7 cellular contexts compared by ENCODE assay signal in genomic region chr17:42387221-42387657, GRCh38. TPM values are rescaled to one million over a fixed set of nuclear protein-coding genes. Genes with fewer than 3 reads are reported as not detected.
DNase-seq lines count a peak whose midpoint lies in the region; ATAC-seq, FAIRE-seq and TF ChIP-seq lines count a peak whose summit lies in the region.

No MANE protein-coding gene starts in this region.

- peaks cover 24% of the 10 kb centered on the region for H4K20me1 ChIP-seq in HepG2 (ENCODE audit: insufficient read depth, low read length)

- H3K4me3 ChIP-seq in HepG2 (replicated peaks in 1 of 3; ENCODE audit: insufficient read depth in 1 of 3, low read depth in 2 of 3, low read length in 3 of 3): peak overlapping the region; percentile 93 to 98 (median 96)
- peak overlapping the region; percentile 88 to 97 (median 90) for H3K4me3 ChIP-seq in transverse colon

- no peaks in the 10 kb centered on the region for H3K27me3 Mint-ChIP-seq in MCF 10A (ENCODE audit: insufficient read depth, unreplicated experiment)

- under 1% methylated on average over 7 of the region's 7 CpGs for WGBS in HepG2 (ENCODE audit: low lambda C conversion rate)
- 0 to 1% methylated on average over 7 of the region's 7 CpGs for WGBS in transverse colon (ENCODE audit: low coverage in 1 of 2), 2 donors

- FAIRE-seq in HepG2 (lab: Jason Lieb, UNC): peak; percentile 88

- H3K9me3 ChIP-seq in HepG2 (ENCODE audit: low read length): no peaks in the 10 kb centered on the region
- no peaks in the 10 kb centered on the region for H3K9me3 ChIP-seq in transverse colon

- CTCF ChIA-PET in MCF 10A (lab: Yijun Ruan, JAX) (interaction anchor here (0.7 kb wide), 1 partner anchor 25 kb away, joined by 3 read pairs; no protein-coding TSS in a partner anchor), HepG2 (lab: Yijun Ruan, JAX; ENCODE audit: low intra/inter-chr PET ratio, low total read pairs) (no interaction called here)

- in situ Hi-C loops in HepG2 (cut with HindIII; ENCODE audit: extremely low pct_ligation_motif_present, low pct_unique_long_range_greater_than_20kb): no loop called here
- in situ Hi-C loops in transverse colon (cut with MboI; ENCODE audit: low pct_ligation_motif_present in 1 of 4, low pct_unique_long_range_greater_than_20kb in 1 of 4, low sequenced_read_pairs in 3 of 4): no loop called here

- H3K4me1 Mint-ChIP-seq in MCF 10A (ENCODE audit: insufficient read depth, unreplicated experiment): peaks cover 19% of the 10 kb centered on the region

- H3K27me3 ChIP-seq in HepG2 (ENCODE audit: control insufficient read depth in 1 of 2, insufficient read depth in 2 of 2, low read length in 2 of 2) (no peaks in the 10 kb centered on the region; a peak in 1 of 5 replicates), transverse colon (no peaks in the 10 kb centered on the region)

- TF ChIP-seq CTCF in MCF 10A (IDR thresholded peaks at IDR 0.05; ENCODE audit: unreplicated experiment) (no peak), HepG2 (CRISPR knock-in tag; IDR thresholded peaks at IDR 0.05) (no peak), transverse colon (IDR thresholded peaks at IDR 0.05) (no peak)

- peak; percentile 48 for DNase-seq in H4 (ENCODE audit: low spot score)
- DNase-seq in NCI-H774 (lab: John Stamatoyannopoulos, UW): peak; percentile 34
- DNase-seq in MCF 10A (ENCODE audit: unreplicated experiment): peak; percentile 92
- DNase-seq in HepG2 (ENCODE audit: low spot score): peak; percentile 90
- DNase-seq in transverse colon: no peak
- no peak for DNase-seq in NCI-H146 treated with DMSO at 0.1 percent for 48 hours (lab: John Stamatoyannopoulos, UW; ENCODE audit: unreplicated experiment)

- H3K4me1 ChIP-seq in HepG2 (ENCODE audit: insufficient read depth, low read length) (peaks cover 69% of the 10 kb centered on the region), transverse colon (peaks cover 12 to 40% (median 19%) of the 10 kb centered on the region in 4 donors)

- BruUV-seq in MCF 10A (replicated peaks; lab: Mats Ljungman, UMichigan) (no TSS peak), HepG2 (replicated peaks; lab: Mats Ljungman, UMichigan) (no TSS peak)

- TF ChIP-seq EP300 in HepG2 (IDR thresholded peaks at IDR 0.05; ENCODE audit: low read depth in 2 of 2, low read length in 2 of 2) (peak in 1 of 2 experiments; percentile 41; a peak in 2 of 4 replicates), HepG2 (CRISPR knock-in tag; IDR thresholded peaks at IDR 0.05; ENCODE audit: borderline replicate concordance) (no peak), transverse colon (IDR thresholded peaks at IDR 0.05; ENCODE audit: low read depth) (no peak)

- H3K4me2 ChIP-seq in HepG2 (ENCODE audit: low read depth, low read length): peak overlapping the region; percentile 74

- TF ChIP-seq RAD21 in HepG2 (CRISPR knock-in tag; IDR thresholded peaks at IDR 0.05): no peak

- H3K27ac ChIP-seq in HepG2 (ENCODE audit: extremely low read length, insufficient read depth, low read length) (peak overlapping the region; percentile 78), transverse colon (peak overlapping the region; percentile 99 to 100 (median 100))

- peak overlapping the region; percentile 97 for H3K27ac Mint-ChIP-seq in MCF 10A (ENCODE audit: low read depth, unreplicated experiment)

- peak overlapping the region; percentile 90 for H3K4me3 Mint-ChIP-seq in MCF 10A (ENCODE audit: unreplicated experiment)

- intact Hi-C loops in MCF 10A (cut with micrococcal nuclease) (loop anchor here (5.0 kb wide), 2 partner anchors 35 to 65 kb away; partner anchors contain the start of gene CAVIN1), HepG2 (cut with micrococcal nuclease; ENCODE audit: unreplicated experiment) (no loop called here), transverse colon (cut with DNase I; ENCODE audit: low total_unique reads) (no loop called here)

- TF ChIP-seq POLR2A in HepG2 (IDR thresholded peaks at IDR 0.05; ENCODE audit: insufficient read depth in 1 of 2, low read depth in 2 of 2, low read length in 2 of 2) (0 out of 4 replicates have a peak, but pooled peaks of 1 of the 2 experiments have one; percentile 41), transverse colon (IDR thresholded peaks at IDR 0.05) (no peak)

- POLR2A ChIA-PET in MCF 10A (lab: Yijun Ruan, JAX) (interaction anchor here (0.6 to 3.5 kb wide), 17 partner anchors 8 to 698 kb away, joined by 3 to 84 read pairs (median 7); partner anchors contain the start of genes CAVIN1 and NAGLU), HepG2 (lab: Yijun Ruan, JAX) (interaction anchor here (2.2 to 3.0 kb wide), 4 partner anchors 9 to 110 kb away, joined by 11 to 57 read pairs (median 33); no protein-coding TSS in a partner anchor)

- H3K79me2 ChIP-seq in HepG2 (ENCODE audit: insufficient read depth, low read length): peaks cover 53% of the 10 kb centered on the region

- H3K9me3 Mint-ChIP-seq in MCF 10A (ENCODE audit: unreplicated experiment): no peaks in the 10 kb centered on the region

- peaks cover 37% of the 10 kb centered on the region for H3K36me3 Mint-ChIP-seq in MCF 10A (ENCODE audit: insufficient read depth, unreplicated experiment)

- H3K9ac ChIP-seq in HepG2 (ENCODE audit: insufficient read depth, low read depth, low read length): peak overlapping the region; percentile 93

- no peak overlapping the region for H2AFZ ChIP-seq in HepG2 (ENCODE audit: low read length)

- ATAC-seq in HepG2 (no peak), GM21423 (IDR thresholded peaks at IDR 0.05; ENCODE audit: unreplicated experiment) (no peak)

- H3K36me3 ChIP-seq in HepG2 (replicated peaks in 1 of 2; ENCODE audit: control insufficient read depth in 1 of 2, insufficient read depth in 2 of 2, low read length in 2 of 2) (no peaks in the 10 kb centered on the region), transverse colon (no peaks in the 10 kb centered on the region)

TF ChIP-seq in HepG2, 621 proteins besides CTCF, POLR2A, EP300 and RAD21 (continues in another document):
- no peak for TF ChIP-seq ZNF136 (CRISPR knock-in tag; IDR thresholded peaks at IDR 0.05; ENCODE audit: low read depth)
- TF ChIP-seq PHF21A (CRISPR knock-in tag; IDR thresholded peaks at IDR 0.05): peak; percentile 21; the same call in 1 of the 2 replicates

RNA-seq across cellular contexts. Expression of gene STAT3, which starts 1.0 kb away (rescaled TPM):
- 72.6 and 77.5 TPM in 2 replicates for total RNA-seq in H4 (2014; rRNA removed; shearing (Covaris generic))
- total RNA-seq in MCF 10A (2022) (89.2 and 115 TPM in 2 replicates), HepG2 (2016; rRNA removed; fragmentation: Illumina TruSeq; extraction: Trizol) (61.8 and 82.7 TPM in 2 replicates), transverse colon (100 to 1,000 TPM; 110 to 156 (median 130) TPM)
- 23.1 and 26.5 TPM in 2 replicates for total RNA-seq in HepG2 (2016; cell fraction: cytosol; rRNA removed; fragmentation: Illumina TruSeq; extraction: Trizol; ENCODE audit: low read depth)
- total RNA-seq in HepG2 (2016; cell fraction: insoluble cytoplasmic fraction; rRNA removed; fragmentation: Illumina TruSeq; extraction: Trizol): 58.0 and 68.3 TPM in 2 replicates
- 26.8 TPM in 2 replicates for total RNA-seq in HepG2 (2016; cell fraction: membrane; rRNA removed; fragmentation: Illumina TruSeq; extraction: Trizol)
- total RNA-seq in HepG2 (2016; cell fraction: nucleus; rRNA removed; fragmentation: Illumina TruSeq; extraction: Trizol): 59.3 and 64.3 TPM in 2 replicates
- polyA plus RNA-seq in HepG2 (2011; rRNA removed): 62.4 and 65.3 TPM in 2 replicates
- 50.3 and 62.8 TPM in 2 replicates for polyA plus RNA-seq in HepG2 (2011; cell fraction: cytosol; rRNA removed)
- polyA plus RNA-seq in HepG2 (2011; cell fraction: nucleus; rRNA removed): 68.4 and 82.3 TPM in 2 replicates
- polyA plus RNA-seq in HepG2 (2012): 46.3 and 77.9 TPM in 2 replicates
- 3.6 TPM in 2 replicates for polyA plus RNA-seq in HepG2 (2016; cell fraction: cytosol; fragmentation: Illumina TruSeq; extraction: Trizol; ENCODE audit: low read depth)
- polyA plus RNA-seq in HepG2 (2016; cell fraction: insoluble cytoplasmic fraction; fragmentation: Illumina TruSeq; extraction: Trizol; ENCODE audit: low read depth): 45.6 and 57.1 TPM in 2 replicates
- 8.1 and 9.5 TPM in 2 replicates for polyA plus RNA-seq in HepG2 (2016; cell fraction: membrane; fragmentation: Illumina TruSeq; extraction: Trizol; ENCODE audit: low read depth)
- polyA plus RNA-seq in HepG2 (2016; cell fraction: nucleus; fragmentation: Illumina TruSeq; extraction: Trizol; ENCODE audit: insufficient read depth, low read depth): 95.8 and 98.6 TPM in 2 replicates
- 96.9 and 98.7 TPM in 2 replicates for polyA minus RNA-seq in HepG2 (2011; rRNA and poly(A)+ RNA removed; ENCODE audit: low replicate concordance)
- polyA minus RNA-seq in HepG2 (2011; cell fraction: cytosol; rRNA and poly(A)+ RNA removed): 57.9 and 75.4 TPM in 2 replicates
- 74.4 and 95.5 TPM in 2 replicates for polyA minus RNA-seq in HepG2 (2011; cell fraction: nucleus; rRNA and poly(A)+ RNA removed)

RNA-seq across cellular contexts. Expression of gene CAVIN1, which starts 35.8 kb away (rescaled TPM):
- total RNA-seq in H4 (2014; rRNA removed; shearing (Covaris generic)): 53.8 and 69.6 TPM in 2 replicates
- total RNA-seq in MCF 10A (2022) (137 and 143 TPM in 2 replicates), HepG2 (2016; rRNA removed; fragmentation: Illumina TruSeq; extraction: Trizol) (25.5 and 26.0 TPM in 2 replicates), transverse colon (100 to 1,000 TPM in 1 of 4 donors, 10 to 100 TPM in 3; 53.7 to 135 (median 69.2) TPM)
- 1.4 and 2.0 TPM in 2 replicates for total RNA-seq in HepG2 (2016; cell fraction: cytosol; rRNA removed; fragmentation: Illumina TruSeq; extraction: Trizol; ENCODE audit: low read depth)
- 22.2 and 26.3 TPM in 2 replicates for total RNA-seq in HepG2 (2016; cell fraction: insoluble cytoplasmic fraction; rRNA removed; fragmentation: Illumina TruSeq; extraction: Trizol)
- 6.2 and 7.4 TPM in 2 replicates for total RNA-seq in HepG2 (2016; cell fraction: membrane; rRNA removed; fragmentation: Illumina TruSeq; extraction: Trizol)
- total RNA-seq in HepG2 (2016; cell fraction: nucleus; rRNA removed; fragmentation: Illumina TruSeq; extraction: Trizol): 9.9 and 11.0 TPM in 2 replicates
- 12.7 and 15.9 TPM in 2 replicates for polyA plus RNA-seq in HepG2 (2011; rRNA removed)
- 11.6 and 16.2 TPM in 2 replicates for polyA plus RNA-seq in HepG2 (2011; cell fraction: cytosol; rRNA removed)
- polyA plus RNA-seq in HepG2 (2011; cell fraction: nucleus; rRNA removed): 5.7 and 6.0 TPM in 2 replicates
- 5.5 and 6.9 TPM in 2 replicates for polyA plus RNA-seq in HepG2 (2012)
- polyA plus RNA-seq in HepG2 (2016; cell fraction: cytosol; fragmentation: Illumina TruSeq; extraction: Trizol; ENCODE audit: low read depth): 1.3 and 1.5 TPM in 2 replicates
- polyA plus RNA-seq in HepG2 (2016; cell fraction: insoluble cytoplasmic fraction; fragmentation: Illumina TruSeq; extraction: Trizol; ENCODE audit: low read depth): 27.2 and 28.7 TPM in 2 replicates
- 3.5 and 4.2 TPM in 2 replicates for polyA plus RNA-seq in HepG2 (2016; cell fraction: membrane; fragmentation: Illumina TruSeq; extraction: Trizol; ENCODE audit: low read depth)
- polyA plus RNA-seq in HepG2 (2016; cell fraction: nucleus; fragmentation: Illumina TruSeq; extraction: Trizol; ENCODE audit: insufficient read depth, low read depth): 15.8 and 16.2 TPM in 2 replicates
- polyA minus RNA-seq in HepG2 (2011; rRNA and poly(A)+ RNA removed; ENCODE audit: low replicate concordance): 20.8 and 64.9 TPM in 2 replicates
- 18.1 and 23.5 TPM in 2 replicates for polyA minus RNA-seq in HepG2 (2011; cell fraction: cytosol; rRNA and poly(A)+ RNA removed)
- 4.5 and 4.6 TPM in 2 replicates for polyA minus RNA-seq in HepG2 (2011; cell fraction: nucleus; rRNA and poly(A)+ RNA removed)

Comparison
In these comparisons a context has a peak if more than half of its experiments do, and no peak if none do; other contexts are left out.
1. DNase-seq: peak in H4 (single experiment), NCI-H774 (single experiment), MCF 10A (single experiment) and HepG2 (single experiment); none in transverse colon (single experiment) and NCI-H146 treated with DMSO at 0.1 percent for 48 hours (single experiment).